ENCODE assay signal across 1 cellular context in the genomic region with DNA sequence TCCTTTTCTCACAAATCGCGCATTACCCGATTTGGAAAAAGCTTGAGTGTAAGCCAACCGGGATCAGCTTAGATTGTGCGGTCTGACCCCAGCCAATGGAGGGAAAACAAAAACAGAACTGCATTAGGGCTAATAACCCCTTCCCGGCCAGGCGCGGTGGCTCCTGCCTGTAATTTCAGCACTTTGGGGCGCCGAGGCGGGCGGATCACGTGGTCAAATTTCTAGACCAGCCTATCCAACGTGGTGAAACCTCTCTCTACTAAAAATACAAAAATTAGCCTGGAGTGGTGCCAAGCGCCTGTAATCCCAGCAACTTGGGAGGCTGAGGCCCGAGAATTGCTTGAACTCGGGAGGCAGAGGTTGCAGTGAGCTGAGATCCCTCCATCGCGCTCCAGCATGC.
TF ChIP-seq lines count a peak whose summit lies in the region.

No MANE protein-coding gene starts in this region.

TF ChIP-seq in GM23338, 12 proteins besides CTCF, POLR2A, EP300 and RAD21 (continued from another document):
- TF ChIP-seq, protein P1, sequence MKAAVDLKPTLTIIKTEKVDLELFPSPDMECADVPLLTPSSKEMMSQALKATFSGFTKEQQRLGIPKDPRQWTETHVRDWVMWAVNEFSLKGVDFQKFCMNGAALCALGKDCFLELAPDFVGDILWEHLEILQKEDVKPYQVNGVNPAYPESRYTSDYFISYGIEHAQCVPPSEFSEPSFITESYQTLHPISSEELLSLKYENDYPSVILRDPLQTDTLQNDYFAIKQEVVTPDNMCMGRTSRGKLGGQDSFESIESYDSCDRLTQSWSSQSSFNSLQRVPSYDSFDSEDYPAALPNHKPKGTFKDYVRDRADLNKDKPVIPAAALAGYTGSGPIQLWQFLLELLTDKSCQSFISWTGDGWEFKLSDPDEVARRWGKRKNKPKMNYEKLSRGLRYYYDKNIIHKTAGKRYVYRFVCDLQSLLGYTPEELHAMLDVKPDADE (IDR thresholded peaks at IDR 0.05) = no peak
- no peak for TF ChIP-seq STAT1 (IDR thresholded peaks at IDR 0.05; ENCODE audit: unreplicated experiment)
